Comparison of ENCODE assay signal across 25 cellular contexts in genomic region chr13:75414036-75414827, GRCh38.
DNase-seq lines count a peak whose midpoint lies in the region; ATAC-seq and TF ChIP-seq lines count a peak whose summit lies in the region.
"Had no signal": no experiment of that assay in that cellular context is flagged by ENCODE, and none has a peak within 500 bp of the region (broad histone marks: within the 10 kb centered on the region; RNA-seq: fewer than 3 reads in every experiment).

No MANE protein-coding gene starts in this region.

- H3K4me2 ChIP-seq in OCI-LY7 (ENCODE audit: low read length) (peak overlapping the region; percentile 46), Karpas-422 (ENCODE audit: low read depth, low read length, poor library complexity, severe bottlenecking) (no peak overlapping the region)

- no peak overlapping the region for H3K9ac ChIP-seq in Karpas-422 (ENCODE audit: low read length)

- H3K36me3 ChIP-seq in OCI-LY7 (ENCODE audit: insufficient read depth, low read length), result peaks cover 6% of the 10 kb centered on the region
- H3K36me3 ChIP-seq in gastrocnemius medialis, result no peaks in the 10 kb centered on the region
- no peaks in the 10 kb centered on the region for H3K36me3 ChIP-seq in Karpas-422 (ENCODE audit: insufficient read depth, low read length)
- H3K36me3 ChIP-seq: ascending aorta, esophagus squamous epithelium, suprapubic skin, uterus had no signal

- peaks cover 64% of the 10 kb centered on the region for H3K79me2 ChIP-seq in OCI-LY7 (ENCODE audit: insufficient read depth, low read depth, low read length)
- H3K79me2 ChIP-seq in Karpas-422 (ENCODE audit: low read length), result no peaks in the 10 kb centered on the region

- TF ChIP-seq CTCF in GM12865 (IDR thresholded peaks at IDR 0.05; ENCODE audit: insufficient read depth, low read depth, low read length, missing control alignments) (no peak), OCI-LY7 (conservative IDR thresholded peaks at IDR 0.05; ENCODE audit: low read length) (no peak), gastrocnemius medialis (IDR thresholded peaks at IDR 0.05 in 4 of 5, conservative IDR thresholded peaks at IDR 0.05 in 1 of 5) (no peak), GM10248 (IDR thresholded peaks at IDR 0.05; ENCODE audit: control extremely low read depth, extremely low read depth, low read depth, missing control alignments) (no peak)

- no peak for TF ChIP-seq POLR2A in gastrocnemius medialis (IDR thresholded peaks at IDR 0.05)

- BruUV-seq in OCI-LY7 (replicated peaks; lab: Mats Ljungman, UMichigan), result no TSS peak

- H3K4me3 ChIP-seq in GM12865 (ENCODE audit: low read depth, low read length) (no peak overlapping the region), OCI-LY7 (ENCODE audit: low read depth, low read length, poor library complexity, severe bottlenecking) (no peak overlapping the region), gastrocnemius medialis (no peak overlapping the region), Karpas-422 (ENCODE audit: low read length) (no peak overlapping the region)
- H3K4me3 ChIP-seq: ascending aorta, esophagus squamous epithelium, suprapubic skin, uterus had no signal

- in situ Hi-C loops in gastrocnemius medialis (cut with MboI; ENCODE audit: low sequenced_read_pairs in 4 of 4), result no loop called here

- H3K27ac ChIP-seq in OCI-LY7 (ENCODE audit: low read depth, low read length, poor library complexity, severe bottlenecking) (peak overlapping the region; percentile 77), gastrocnemius medialis (peak overlapping the region; percentile 80 to 89 (median 87)), Karpas-422 (ENCODE audit: low read length) (no peak overlapping the region)
- H3K27ac ChIP-seq: ascending aorta, esophagus squamous epithelium, suprapubic skin had no signal

- H3K4me1 ChIP-seq in OCI-LY7 (ENCODE audit: insufficient read depth, low read length, poor library complexity, severe bottlenecking) (peaks cover 97% of the 10 kb centered on the region), gastrocnemius medialis (peaks cover 48 to 69% of the 10 kb centered on the region in 2 donors), Karpas-422 (ENCODE audit: low read length) (peaks cover 7% of the 10 kb centered on the region)

- H3K27me3 ChIP-seq in gastrocnemius medialis (no peaks in the 10 kb centered on the region), Karpas-422 (ENCODE audit: low read length) (no peaks in the 10 kb centered on the region)
- H3K27me3 ChIP-seq: ascending aorta, esophagus squamous epithelium, suprapubic skin, uterus had no signal

- peak overlapping the region; percentile 81; the same call in 1 of the 2 replicates for H2AFZ ChIP-seq in OCI-LY7 (ENCODE audit: low read length)
- no peak overlapping the region for H2AFZ ChIP-seq in Karpas-422 (ENCODE audit: low read length)

- no peaks in the 10 kb centered on the region for H3K9me2 ChIP-seq in OCI-LY7 (ENCODE audit: insufficient read depth, low read length)
- no peaks in the 10 kb centered on the region for H3K9me2 ChIP-seq in Karpas-422 (replicated peaks; ENCODE audit: insufficient read depth, low read length)

- intact Hi-C loops in OCI-LY7 (cut with micrococcal nuclease; ENCODE audit: unreplicated experiment), result loop anchor here (5.0 kb wide), 1 partner anchor 1442 kb away; no protein-coding TSS in a partner anchor
- intact Hi-C loops in gastrocnemius medialis (cut with DNase I; ENCODE audit: low total_unique reads), result no loop called here

- POLR2A ChIA-PET in OCI-LY7 (lab: Charles Lee) (interaction anchor here (0.6 to 1.8 kb wide), 5 partner anchors 12 to 1082 kb away, joined by 3 to 9 read pairs (median 4); no protein-coding TSS in a partner anchor), GM10248 (lab: Yijun Ruan, JAX) (no interaction called here)

- DNase-seq in GM12865 (ENCODE audit: low read depth) (peak; percentile 20), OCI-LY7 (ENCODE audit: low spot score) (no peak), gastrocnemius medialis (no peak), Karpas-422 (no peak), GM10248 (ENCODE audit: extremely low spot score) (no peak)
- DNase-seq: activated CD8-positive, alpha-beta memory T cell treated with anti-CD3 and anti-CD28 coated beads, Interleukin-2, amount 50 U/mL, for 48 hours; EL; endodermal cell; esophagus squamous epithelium; islet precursor cell; NCI-H1694; NCI-H2171 treated with DMSO at 0.1 percent for 48 hours; NCI-H524 treated with DMSO at 0.1 percent for 48 hours; NK-92 treated with Interleukin-12 subunit alpha and Interleukin-12 subunit beta, amount 100 ng/mL, for 24 hours; posterior cingulate gyrus; SHP77 treated with DMSO at 0.1 percent for 48 hours; small intestine; stimulated activated CD4-positive, alpha-beta T cell treated with anti-CD3 and anti-CD28 coated beads, Interleukin-1b, Interleukin-23, amount 100 ng/mL, for 48 hours; T-helper 9 cell; uterus had no signal

- H4K20me1 ChIP-seq in OCI-LY7 (ENCODE audit: insufficient read depth, low read length), result no peaks in the 10 kb centered on the region
- H4K20me1 ChIP-seq in Karpas-422 (ENCODE audit: insufficient read depth, low read depth, low read length), result no peaks in the 10 kb centered on the region

- H3K9me3 ChIP-seq in OCI-LY7 (ENCODE audit: low read length) (peaks cover 4% of the 10 kb centered on the region; the same call in 1 of the 2 replicates), gastrocnemius medialis (no peaks in the 10 kb centered on the region), Karpas-422 (ENCODE audit: low read length) (no peaks in the 10 kb centered on the region)
- H3K9me3 ChIP-seq: ascending aorta, esophagus squamous epithelium, suprapubic skin, uterus had no signal

- CTCF ChIA-PET in OCI-LY7 (lab: Charles Lee; ENCODE audit: unreplicated experiment), result interaction anchor here (1.0 kb wide), 1 partner anchor 47 kb away, joined by 4 read pairs; no protein-coding TSS in a partner anchor
- CTCF ChIA-PET in GM10248 (lab: Yijun Ruan, JAX), result interaction anchor here (0.7 to 4.2 kb wide), 5 partner anchors 10 to 1059 kb away, joined by 3 to 29 read pairs (median 3); partner anchors contain the start of gene TBC1D4

- ATAC-seq in GM19351 (IDR thresholded peaks at IDR 0.05; ENCODE audit: unreplicated experiment) (peak; percentile 35), gastrocnemius medialis (no peak), HG03108 (IDR thresholded peaks at IDR 0.05; ENCODE audit: unreplicated experiment) (no peak)
- ATAC-seq: activated T-helper 17 cell treated with anti-CD3 and anti-CD28 coated beads, Interleukin-2, amount 50 U/mL, for 72 hours had no signal
